ENCODE assay signal across 29 cellular contexts in the genomic region with DNA sequence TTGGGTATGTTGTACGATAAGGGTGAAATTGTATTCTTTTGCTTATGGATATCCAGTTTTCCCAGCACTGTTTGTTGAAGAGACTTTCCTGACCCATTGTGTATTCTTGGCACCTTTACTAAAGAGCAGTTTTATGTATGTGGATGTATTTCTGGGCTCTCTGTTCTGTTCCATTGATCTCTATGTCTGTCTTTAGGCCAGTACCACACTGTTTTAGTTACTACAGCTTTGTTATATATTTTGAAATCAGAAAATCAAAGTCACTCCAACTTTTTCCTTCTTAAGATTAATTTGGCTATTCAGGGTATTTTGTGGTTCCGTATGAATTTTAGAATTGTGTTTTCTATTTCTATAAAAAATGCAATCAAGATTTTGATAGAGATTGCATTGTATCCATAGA.
"Had no signal": no experiment of that assay in that cellular context is flagged by ENCODE, and none has a peak within 500 bp of the region (broad histone marks: within the 10 kb centered on the region; RNA-seq: fewer than 3 reads in every experiment).

No MANE protein-coding gene starts in this region.

- H3K36me3 ChIP-seq: thoracic aorta, upper lobe of left lung, upper lobe of right lung, uterus had no signal

- H3K27me3 Mint-ChIP-seq: stimulated activated memory B cell treated with anti-CD40 and anti-IgM and Interleukin-4, amounts not matched to agents 10 μg/mL and 1 μg/mL and 100 μg/mL, for 72 hours; stimulated activated naive B cell treated with anti-CD40 and anti-IgM and Interleukin-4, amounts not matched to agents 10 μg/mL and 1 μg/mL and 100 μg/mL, for 72 hours; stimulated activated naive CD8-positive, alpha-beta T cell treated with anti-CD3 and anti-CD28 coated beads, Interleukin-15, amount 100 ng/mL, for 72 hours; stimulated activated naive CD8-positive, alpha-beta T cell treated with anti-CD3 and anti-CD28 coated beads, Interleukin-15, Interleukin-2, amounts not matched to agents 100 ng/mL and 50 ng/mL, for 24 hours; type B pancreatic cell had no signal

- H3K4me1 ChIP-seq: stomach, suprapubic skin, testis, thyroid gland, tibial artery, tibial nerve, transverse colon, upper lobe of left lung, upper lobe of right lung, uterus, vagina had no signal

- H3K27me3 ChIP-seq: stomach, suprapubic skin, testis, thyroid gland, tibial artery, tibial nerve, transverse colon, upper lobe of left lung, upper lobe of right lung, uterus, vagina had no signal

- H3K4me1 Mint-ChIP-seq: stimulated activated effector memory CD8-positive, alpha-beta T cell treated with anti-CD3 and anti-CD28 coated beads, Interleukin-12 subunit alpha, Interleukin-12 subunit beta, amount 100 ng/mL, for 72 hours; stimulated activated memory B cell treated with anti-CD40 and anti-IgM and Interleukin-4, amounts not matched to agents 10 μg/mL and 1 μg/mL and 100 μg/mL, for 72 hours; stimulated activated naive B cell treated with anti-CD40 and anti-IgM and Interleukin-4, amounts not matched to agents 10 μg/mL and 1 μg/mL and 100 μg/mL, for 72 hours; stimulated activated naive CD8-positive, alpha-beta T cell treated with anti-CD3 and anti-CD28 coated beads, Interleukin-15, amount 100 ng/mL, for 72 hours had no signal

- H3K4me3 ChIP-seq: stomach, suprapubic skin, testis, thoracic aorta, thyroid gland, tibial artery, tibial nerve, transverse colon, upper lobe of left lung, upper lobe of right lung, uterus, vagina had no signal

- H3K36me3 Mint-ChIP-seq: stimulated activated effector memory CD8-positive, alpha-beta T cell treated with anti-CD3 and anti-CD28 coated beads, Interleukin-12 subunit alpha, Interleukin-12 subunit beta, amount 100 ng/mL, for 72 hours; type B pancreatic cell had no signal

- H3K9me3 ChIP-seq: suprapubic skin, testis, thyroid gland had no signal

- DNase-seq: stimulated activated CD4-positive, alpha-beta T cell treated with anti-CD3 and anti-CD28 coated beads, Interleukin-2, amount 100 ng/mL, for 48 hours; stimulated activated CD4-positive, alpha-beta T cell treated with anti-CD3 and anti-CD28 coated beads, Interleukin-4, amount 100 ng/mL, for 1 hour; stimulated activated CD4-positive, alpha-beta T cell treated with anti-CD3 and anti-CD28 coated beads, Interleukin-4, amount 100 ng/mL, for 24 hours; stimulated activated CD4-positive, alpha-beta T cell treated with anti-CD3 and anti-CD28 coated beads, Interleukin-4, amount 100 ng/mL, for 4 hours; stimulated activated CD8-positive, alpha-beta memory T cell treated with anti-CD3 and anti-CD28 coated beads, Interleukin-4, amount 100 ng/mL, for 48 hours; stimulated activated naive B cell treated with anti-CD40 and anti-IgM and Interleukin-4, amounts not matched to agents 10 μg/mL and 1 μg/mL and 100 μg/mL, for 72 hours; stimulated activated naive CD4-positive, alpha-beta T cell; stimulated activated naive CD4-positive, alpha-beta T cell treated with Interleukin-2 at 50 U/mL for 16 hours; stimulated activated naive CD8-positive, alpha-beta T cell treated with anti-CD3 and anti-CD28 coated beads, Interleukin-15, amount 100 ng/mL, for 72 hours; stimulated activated naive CD8-positive, alpha-beta T cell treated with anti-CD3 and anti-CD28 coated beads, Interleukin-15, Interleukin-2, amounts not matched to agents 100 U/mL and 50 U/mL, for 24 hours; stomach; substantia nigra; testis; thyroid gland; tibial artery; transverse colon; trophoblast cell; upper lobe of left lung; upper lobe of right lung; uterus had no signal

- H3K27ac Mint-ChIP-seq: stimulated activated effector memory CD8-positive, alpha-beta T cell treated with anti-CD3 and anti-CD28 coated beads, Interleukin-12 subunit alpha, Interleukin-12 subunit beta, amount 100 ng/mL, for 72 hours; stimulated activated memory B cell treated with anti-CD40 and anti-IgM and Interleukin-4, amounts not matched to agents 10 μg/mL and 1 μg/mL and 100 μg/mL, for 72 hours; stimulated activated naive B cell treated with anti-CD40 and anti-IgM and Interleukin-4, amounts not matched to agents 10 μg/mL and 1 μg/mL and 100 μg/mL, for 72 hours; stimulated activated naive CD8-positive, alpha-beta T cell treated with anti-CD3 and anti-CD28 coated beads, Interleukin-15, amount 100 ng/mL, for 72 hours; stimulated activated naive CD8-positive, alpha-beta T cell treated with anti-CD3 and anti-CD28 coated beads, Interleukin-15, Interleukin-2, amounts not matched to agents 100 ng/mL and 50 ng/mL, for 24 hours; type B pancreatic cell had no signal

- H3K4me3 Mint-ChIP-seq: stimulated activated effector memory CD8-positive, alpha-beta T cell treated with anti-CD3 and anti-CD28 coated beads, Interleukin-12 subunit alpha, Interleukin-12 subunit beta, amount 100 ng/mL, for 72 hours; stimulated activated memory B cell treated with anti-CD40 and anti-IgM and Interleukin-4, amounts not matched to agents 10 μg/mL and 1 μg/mL and 100 μg/mL, for 72 hours; stimulated activated naive B cell treated with anti-CD40 and anti-IgM and Interleukin-4, amounts not matched to agents 10 μg/mL and 1 μg/mL and 100 μg/mL, for 72 hours; stimulated activated naive CD8-positive, alpha-beta T cell treated with anti-CD3 and anti-CD28 coated beads, Interleukin-15, amount 100 ng/mL, for 72 hours; stimulated activated naive CD8-positive, alpha-beta T cell treated with anti-CD3 and anti-CD28 coated beads, Interleukin-15, Interleukin-2, amounts not matched to agents 100 ng/mL and 50 ng/mL, for 24 hours; type B pancreatic cell had no signal

- H3K27ac ChIP-seq: stomach, suprapubic skin, testis, thoracic aorta, thyroid gland, tibial artery, tibial nerve, transverse colon, upper lobe of left lung, upper lobe of right lung, uterus, vagina had no signal

- ATAC-seq: stimulated activated effector memory CD8-positive, alpha-beta T cell treated with anti-CD3 and anti-CD28 coated beads, Interleukin-12 subunit alpha, Interleukin-12 subunit beta, amount 100 ng/mL, for 72 hours; stimulated activated memory B cell treated with anti-CD40 and anti-IgM and Interleukin-4, amounts not matched to agents 10 μg/mL and 1 μg/mL and 100 μg/mL, for 72 hours; stimulated activated naive B cell treated with anti-CD40 and anti-IgM and Interleukin-4, amounts not matched to agents 10 μg/mL and 1 μg/mL and 100 μg/mL, for 72 hours; stimulated activated naive CD8-positive, alpha-beta T cell treated with anti-CD3 and anti-CD28 coated beads, Interleukin-15, amount 100 ng/mL, for 72 hours; stimulated activated naive CD8-positive, alpha-beta T cell treated with anti-CD3 and anti-CD28 coated beads, Interleukin-15, Interleukin-2, amounts not matched to agents 100 U/mL and 50 U/mL, for 24 hours; upper lobe of right lung had no signal

- FAIRE-seq: urothelium cell line had no signal
